In genomic region chr6:43123691-43124314, GRCh38 we compare ENCODE assay signal across 13 cellular contexts. TPM values are rescaled to one million over a fixed set of nuclear protein-coding genes. Genes with fewer than 3 reads are reported as not detected.
A peak's percentile ranks its signal among the peaks of the same experiment; 100 is the strongest.
DNase-seq lines count a peak whose midpoint lies in the region; TF ChIP-seq lines count a peak whose summit lies in the region.
"Had no signal": no experiment of that assay in that cellular context is flagged by ENCODE, and none has a peak within 500 bp of the region (broad histone marks: within the 10 kb centered on the region; RNA-seq: fewer than 3 reads in every experiment).

No MANE protein-coding gene starts in this region.

- no peaks in the 10 kb centered on the region for H3K9me3 ChIP-seq in neural progenitor cell (ENCODE audit: low read depth)
- H3K9me3 ChIP-seq in ascending aorta, result no peaks in the 10 kb centered on the region

- H3K9ac ChIP-seq in neural progenitor cell, result peak overlapping the region; percentile 10

- H3K79me2 ChIP-seq in neural progenitor cell (ENCODE audit: low read depth), result peaks cover 84% of the 10 kb centered on the region

- H3K4me1 ChIP-seq in neural progenitor cell, result peaks cover 33% of the 10 kb centered on the region
- peaks cover 2 to 16% of the 10 kb centered on the region in 2 donors for H3K4me1 ChIP-seq in ascending aorta

- no peak for TF ChIP-seq CTCF in dorsolateral prefrontal cortex (IDR thresholded peaks at IDR 0.05 in 54 of 56, conservative IDR thresholded peaks at IDR 0.05 in 2 of 56; ENCODE audit: low read depth in 1 of 56, partially characterized antibody in 56 of 56)
- no peak for TF ChIP-seq CTCF in neural progenitor cell (IDR thresholded peaks at IDR 0.05)
- no peak for TF ChIP-seq CTCF in GM20000 (IDR thresholded peaks at IDR 0.05; ENCODE audit: extremely low read depth, missing control alignments)
- no peak for TF ChIP-seq CTCF in ascending aorta (IDR thresholded peaks at IDR 0.05)

- intact Hi-C loops in dorsolateral prefrontal cortex (cut with DNase I), result loop anchor here in 1 of 2 donors (5.0 kb wide), 1 partner anchor 47 kb away; the partner anchor contains the start of gene PTK7
- intact Hi-C loops in ascending aorta (cut with DNase I), result loop anchor here (5.0 kb wide), 1 partner anchor 112 kb away; the partner anchor contains the start of genes KLHDC3 and MEA1

- H3K27ac ChIP-seq in dorsolateral prefrontal cortex (peak overlapping the region in 22 of 59 donors; percentile 2 to 66 (median 28)), neural progenitor cell (peak overlapping the region; percentile 62), ascending aorta (no peak overlapping the region)

- no peak overlapping the region for H2AFZ ChIP-seq in neural progenitor cell (replicated peaks)

- H3K4me3 ChIP-seq in dorsolateral prefrontal cortex, result peak overlapping the region in 32 of 59 donors; percentile 5 to 44 (median 23)
- H3K4me3 ChIP-seq in neural progenitor cell, result no peak overlapping the region
- no peak overlapping the region for H3K4me3 ChIP-seq in ascending aorta

- H3K4me3 Mint-ChIP-seq in neural progenitor cell, result peak overlapping the region; percentile 33
- H3K4me3 Mint-ChIP-seq: B cell had no signal

- H3K27ac Mint-ChIP-seq in neural progenitor cell, result peak overlapping the region; percentile 33
- H3K27ac Mint-ChIP-seq: B cell had no signal

- peaks cover 2% of the 10 kb centered on the region for H3K36me3 Mint-ChIP-seq in neural progenitor cell

- no peaks in the 10 kb centered on the region for H3K27me3 Mint-ChIP-seq in neural progenitor cell (ENCODE audit: insufficient read depth, low read depth)
- H3K27me3 Mint-ChIP-seq: B cell had no signal

- in situ Hi-C loops in KBM-7 (cut with MboI; ENCODE audit: low pct_unique_long_range_greater_than_20kb, low sequenced_read_pairs), result no loop called here

- no peaks in the 10 kb centered on the region for H3F3A ChIP-seq in neural progenitor cell (ENCODE audit: low read depth)

- DNase-seq in D341Med (ENCODE audit: low spot score), result peak; percentile 63
- DNase-seq in NCI-H2171 treated with DMSO at 0.1 percent for 48 hours (lab: John Stamatoyannopoulos, UW), result peak; percentile 88
- DNase-seq in dorsolateral prefrontal cortex, result peak in 1 of 10 donors; percentile 66
- no peak for DNase-seq in neural progenitor cell (ENCODE audit: low spot score)
- DNase-seq in AML-193 (lab: John Stamatoyannopoulos, UW), result no peak
- DNase-seq in GM20000 (ENCODE audit: low spot score), result no peak
- DNase-seq in ascending aorta (ENCODE audit: low spot score in 2 of 2), result no peak
- DNase-seq in KBM-7, result no peak
- DNase-seq: activated naive CD4-positive, alpha-beta T cell treated with anti-CD3 and anti-CD28 coated beads, Interleukin-2, amount 50 U/mL, for 16 hours; DND-41; stimulated activated CD4-positive, alpha-beta T cell treated with anti-CD3 and anti-CD28 coated beads, Interleukin-1b, Interleukin-23, amount 100 ng/mL, for 48 hours; T-helper 1 cell had no signal

- H4K20me1 ChIP-seq in neural progenitor cell (ENCODE audit: low read depth), result peaks cover 85% of the 10 kb centered on the region

- H3K9me3 Mint-ChIP-seq in neural progenitor cell, result no peaks in the 10 kb centered on the region

- no peaks in the 10 kb centered on the region for H3K36me3 ChIP-seq in neural progenitor cell
- H3K36me3 ChIP-seq in ascending aorta, result no peaks in the 10 kb centered on the region

- H3K4me1 Mint-ChIP-seq in neural progenitor cell, result peaks cover 54% of the 10 kb centered on the region
- H3K4me1 Mint-ChIP-seq: B cell had no signal

- H3K27me3 ChIP-seq in dorsolateral prefrontal cortex (no peaks in the 10 kb centered on the region), neural progenitor cell (no peaks in the 10 kb centered on the region), ascending aorta (no peaks in the 10 kb centered on the region)

- H3K4me2 ChIP-seq in neural progenitor cell, result peak overlapping the region; percentile 48

RNA-seq across cellular contexts. Expression of gene SRF, which starts 47.3 kb away (rescaled TPM):
- total RNA-seq in dorsolateral prefrontal cortex, result 10 to 100 TPM; 18.4 to 31.7 (median 23.1) TPM
- total RNA-seq in neural progenitor cell (ENCODE audit: low replicate concordance), result 15.0 and 35.6 TPM in 2 replicates
- total RNA-seq in ascending aorta, result 71.2 TPM

RNA-seq across cellular contexts. Expression of gene PTK7, which starts 47.7 kb away (rescaled TPM):
- 10 to 100 TPM in 100 of 120 experiments, 1 to 10 TPM in 20; 5.8 to 26.2 (median 13.0) TPM for total RNA-seq in dorsolateral prefrontal cortex
- total RNA-seq in neural progenitor cell (ENCODE audit: low replicate concordance), result 68.0 and 155 TPM in 2 replicates
- 34.9 TPM for total RNA-seq in ascending aorta
- total RNA-seq: B cell had no signal

RNA-seq across cellular contexts. Expression of gene CUL9, which starts 58.2 kb away (rescaled TPM):
- 100 to 1,000 TPM in 19 of 120 experiments, 10 to 100 TPM in 101; 57.4 to 123 (median 84.1) TPM for total RNA-seq in dorsolateral prefrontal cortex
- 14.1 and 25.9 TPM in 2 replicates for total RNA-seq in neural progenitor cell (ENCODE audit: low replicate concordance)
- 36.1 TPM for total RNA-seq in ascending aorta

Comparison
In these comparisons a context has a peak if more than half of its experiments do, and no peak if none do; other contexts are left out.
1. DNase-seq: peak in D341Med (single experiment) and NCI-H2171 treated with DMSO at 0.1 percent for 48 hours (single experiment); none in neural progenitor cell (single experiment), AML-193 (0 of 2), GM20000 (single experiment), ascending aorta (0 of 2) and KBM-7 (single experiment).
2. H3K4me3 ChIP-seq: peak in dorsolateral prefrontal cortex (32 of 59); none in neural progenitor cell (single experiment) and ascending aorta (0 of 2).